In genomic region chr21:40719615-40720014, GRCh38 we compare ENCODE assay signal across 19 cellular contexts.
"Had no signal": no experiment of that assay in that cellular context is flagged by ENCODE, and none has a peak within 500 bp of the region (broad histone marks: within the 10 kb centered on the region; RNA-seq: fewer than 3 reads in every experiment).

No MANE protein-coding gene starts in this region.

- H3K27ac ChIP-seq: ascending aorta, breast epithelium, epithelial cell of prostate, gastrocnemius medialis, heart right ventricle, lower lobe of right lung, right atrium auricular region, skin epidermis had no signal

- H3K4me3 ChIP-seq: ascending aorta, breast epithelium, gastrocnemius medialis, heart right ventricle, lower lobe of right lung, right atrium auricular region, skin epidermis had no signal

- ATAC-seq: activated T-helper 17 cell treated with anti-CD3 and anti-CD28 coated beads, Interleukin-2, amount 50 U/mL, for 72 hours; gastrocnemius medialis; heart right ventricle; left cardiac atrium; lower lobe of right lung; stimulated activated naive CD8-positive, alpha-beta T cell treated with anti-CD3 and anti-CD28 coated beads, Interleukin-15, Interleukin-2, amounts not matched to agents 100 U/mL and 50 U/mL, for 24 hours had no signal

- H3K4me1 ChIP-seq: ascending aorta, breast epithelium, gastrocnemius medialis, heart right ventricle, lower lobe of right lung, right atrium auricular region had no signal

- H3K36me3 ChIP-seq: ascending aorta, breast epithelium, gastrocnemius medialis, heart right ventricle, lower lobe of right lung, right atrium auricular region had no signal

- H3K27me3 ChIP-seq: ascending aorta, breast epithelium, gastrocnemius medialis, right atrium auricular region had no signal

- H3K9me3 ChIP-seq: ascending aorta, gastrocnemius medialis, lower lobe of right lung had no signal

- DNase-seq: activated CD4-positive, alpha-beta T cell treated with anti-CD3 and anti-CD28 coated beads, Interleukin-2, amount 50 U/mL, for 48 hours; activated naive CD4-positive, alpha-beta T cell treated with anti-CD3 and anti-CD28 coated beads, Interleukin-2, amount 10 ng/mL, durations not matched to agents 7 days and 5 days; effector memory CD4-positive, alpha-beta T cell; gastrocnemius medialis; heart right ventricle; left cardiac atrium; lower lobe of right lung; nephron progenitor cell; stimulated activated CD4-positive, alpha-beta T cell treated with anti-CD3 and anti-CD28 coated beads, Interleukin-15, amount 100 ng/mL, for 24 hours; stimulated activated CD4-positive, alpha-beta T cell treated with anti-CD3 and anti-CD28 coated beads, Interleukin-4, amount 100 ng/mL, for 1 hour; stimulated activated naive CD8-positive, alpha-beta T cell treated with anti-CD3 and anti-CD28 coated beads, Interleukin-15, Interleukin-2, amounts not matched to agents 100 U/mL and 50 U/mL, for 24 hours; T1000; trophoblast cell had no signal
